8 cellular contexts compared by ENCODE assay signal in the genomic region with DNA sequence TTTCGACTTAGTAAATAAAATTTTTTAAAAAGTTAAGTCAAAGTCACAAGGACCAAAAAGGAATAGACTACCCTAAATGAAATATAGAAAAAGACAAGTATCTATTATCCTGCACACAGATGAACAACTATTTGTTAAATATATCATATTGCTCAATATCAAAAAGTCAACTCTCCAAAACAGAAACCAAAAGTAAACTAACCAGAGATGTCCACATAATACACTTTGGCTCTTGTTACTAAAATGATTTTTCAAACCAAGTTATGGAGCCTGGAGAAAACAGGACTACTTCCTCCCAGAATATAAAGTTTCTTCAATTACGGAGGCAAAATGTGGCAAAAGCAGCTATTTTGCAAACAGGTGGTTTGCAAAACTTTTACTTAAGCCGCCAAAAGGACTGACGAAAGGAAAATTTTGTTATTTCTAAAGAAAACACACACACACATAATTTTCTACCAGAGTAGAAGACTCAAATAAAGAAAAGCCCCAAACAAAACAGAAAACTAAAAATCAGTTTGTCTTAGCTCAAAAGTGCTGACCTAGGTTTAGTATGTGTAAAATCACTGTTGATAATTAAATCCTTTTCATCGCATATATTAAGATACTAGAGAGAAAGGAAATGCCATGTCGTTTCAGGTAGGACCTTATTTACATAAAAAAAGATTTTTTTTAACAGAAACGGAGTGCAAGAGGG.
DNase-seq lines count a peak whose midpoint lies in the region; ATAC-seq, FAIRE-seq and TF ChIP-seq lines count a peak whose summit lies in the region.

No MANE protein-coding gene starts in this region.

- H3K27ac ChIP-seq in parathyroid adenoma, result no peak overlapping the region

- no peaks in the 10 kb centered on the region for H3K27me3 ChIP-seq in parathyroid adenoma (ENCODE audit: control insufficient read depth, insufficient read depth, low read length)

- H3K9ac ChIP-seq in parathyroid adenoma, result no peak overlapping the region

- H3K79me2 ChIP-seq in parathyroid adenoma, result no peaks in the 10 kb centered on the region

- H3K36me3 ChIP-seq in parathyroid adenoma (ENCODE audit: control insufficient read depth, insufficient read depth, low read length), result no peaks in the 10 kb centered on the region

- TF ChIP-seq CTCF in GM13977 (IDR thresholded peaks at IDR 0.05; ENCODE audit: extremely low read depth, insufficient read depth, missing control alignments), result no peak
- no peak for TF ChIP-seq CTCF in parathyroid adenoma (IDR thresholded peaks at IDR 0.05)

- peak; percentile 12 for DNase-seq in GM13977 (ENCODE audit: low spot score)
- DNase-seq in OCI-M1 (lab: John Stamatoyannopoulos, UW), result peak; percentile 69
- DNase-seq in stimulated activated CD8-positive, alpha-beta memory T cell treated with anti-CD3 and anti-CD28 coated beads, Interleukin-4, amount 100 ng/mL, for 48 hours, result no peak
- no peak for DNase-seq in NCI-H2171 (lab: John Stamatoyannopoulos, UW)
- no peak for DNase-seq in GM03348 (ENCODE audit: low spot score)

- peak overlapping the region; percentile 92 for H2AFZ ChIP-seq in parathyroid adenoma

- FAIRE-seq in endometrium (lab: Jason Lieb, UNC), result peak; percentile 70

- in situ Hi-C loops in GM13977 (cut with MboI; ENCODE audit: low pct_unique_long_range_greater_than_20kb, low sequenced_read_pairs, unreplicated experiment), result no loop called here

- H3K4me3 ChIP-seq in parathyroid adenoma (ENCODE audit: low read depth, low read length), result peak overlapping the region; percentile 74

- peak overlapping the region; percentile 81 for H3K4me2 ChIP-seq in parathyroid adenoma (ENCODE audit: low read length)

- no peaks in the 10 kb centered on the region for H3K9me3 ChIP-seq in parathyroid adenoma (ENCODE audit: control insufficient read depth, low read length)

- H3K4me1 ChIP-seq in parathyroid adenoma, result no peaks in the 10 kb centered on the region

- ATAC-seq in GM18907 (IDR thresholded peaks at IDR 0.05; ENCODE audit: unreplicated experiment), result no peak

Comparison
In these comparisons a context has a peak if more than half of its experiments do, and no peak if none do; other contexts are left out.
1. DNase-seq: peak in GM13977 (single experiment) and OCI-M1 (single experiment); none in stimulated activated CD8-positive, alpha-beta memory T cell treated with anti-CD3 and anti-CD28 coated beads, Interleukin-4, amount 100 ng/mL, for 48 hours (single experiment), NCI-H2171 (single experiment) and GM03348 (single experiment).